Comparison of ENCODE assay signal across 1 cellular context in genomic region chr6:104940238-104940880, GRCh38.
TF ChIP-seq lines count a peak whose summit lies in the region.

No MANE protein-coding gene starts in this region.

TF ChIP-seq in HepG2, 621 proteins besides CTCF, POLR2A, EP300 and RAD21 (continued from another document and continues in another):
- TF ChIP-seq AKNA (CRISPR knock-in tag; IDR thresholded peaks at IDR 0.05; ENCODE audit: borderline replicate concordance) (no peak), MEIS1 (CRISPR knock-in tag; IDR thresholded peaks at IDR 0.05; ENCODE audit: borderline replicate concordance) (peak; percentile 54; the same call in 1 of the 2 replicates), SIN3A (IDR thresholded peaks at IDR 0.05; ENCODE audit: borderline replicate concordance, low read depth, low read length) (peak; percentile 80; the same call in 1 of the 2 replicates), REL (CRISPR knock-in tag; conservative IDR thresholded peaks at IDR 0.05) (no peak), TRIM24 (CRISPR knock-in tag; IDR thresholded peaks at IDR 0.05) (no peak), ZNF691 (CRISPR knock-in tag; IDR thresholded peaks at IDR 0.05; ENCODE audit: borderline replicate concordance, low read depth) (no peak), NFYC (CRISPR knock-in tag; IDR thresholded peaks at IDR 0.05) (peak; percentile 66), BHLHE40 (IDR thresholded peaks at IDR 0.05; ENCODE audit: low read length) (peak; percentile 43; the same call in 1 of the 2 replicates), NR2C2 (CRISPR knock-in tag; IDR thresholded peaks at IDR 0.05; ENCODE audit: borderline replicate concordance) (no peak), ZNF616 (CRISPR knock-in tag; IDR thresholded peaks at IDR 0.05; ENCODE audit: low read depth) (no peak), POLR2G (IDR thresholded peaks at IDR 0.05; ENCODE audit: low read depth, low read length) (no peak), ONECUT2 (CRISPR knock-in tag; IDR thresholded peaks at IDR 0.05) (no peak), ZBTB42 (CRISPR knock-in tag; IDR thresholded peaks at IDR 0.05) (no peak), ZFP36L1 (CRISPR knock-in tag; IDR thresholded peaks at IDR 0.05) (peak; percentile 35; the same call in 1 of the 2 replicates), TEAD2 (CRISPR knock-in tag; IDR thresholded peaks at IDR 0.05) (no peak), TFDP2 (CRISPR knock-in tag; IDR thresholded peaks at IDR 0.05) (peak; percentile 77), SMAD3 (CRISPR knock-in tag; IDR thresholded peaks at IDR 0.05) (no peak), THAP11 (CRISPR knock-in tag; IDR thresholded peaks at IDR 0.05) (no peak; the same call in 1 of the 2 replicates), NRL (CRISPR knock-in tag; IDR thresholded peaks at IDR 0.05; ENCODE audit: borderline replicate concordance) (no peak), ELF4 (CRISPR knock-in tag; IDR thresholded peaks at IDR 0.05; ENCODE audit: borderline replicate concordance) (no peak), SIN3B (IDR thresholded peaks at IDR 0.05; ENCODE audit: low read length) (peak; percentile 68), NCOA2 (CRISPR knock-in tag; IDR thresholded peaks at IDR 0.05) (no peak), ZNF775 (CRISPR knock-in tag; IDR thresholded peaks at IDR 0.05; ENCODE audit: borderline replicate concordance) (no peak), ZNF292 (CRISPR knock-in tag; IDR thresholded peaks at IDR 0.05; ENCODE audit: borderline replicate concordance, low read depth) (no peak), ZSCAN21 (CRISPR knock-in tag; IDR thresholded peaks at IDR 0.05; ENCODE audit: borderline replicate concordance) (0 out of 2 replicates have a peak, but pooled peaks have one; percentile 12), HES4 (CRISPR knock-in tag; IDR thresholded peaks at IDR 0.05; ENCODE audit: borderline replicate concordance) (no peak), ZNF7 (CRISPR knock-in tag; IDR thresholded peaks at IDR 0.05) (no peak), NFYB (CRISPR knock-in tag; IDR thresholded peaks at IDR 0.05) (peak; percentile 54; the same call in 1 of the 2 replicates), KDM3A (CRISPR knock-in tag; IDR thresholded peaks at IDR 0.05; ENCODE audit: low read depth) (0 out of 2 replicates have a peak, but pooled peaks have one; percentile 7), ZNF710 (CRISPR knock-in tag; IDR thresholded peaks at IDR 0.05; ENCODE audit: borderline replicate concordance) (no peak), KLF12 (CRISPR knock-in tag; IDR thresholded peaks at IDR 0.05; ENCODE audit: borderline replicate concordance) (0 out of 2 replicates have a peak, but pooled peaks have one; percentile 10), ZNF317 (CRISPR knock-in tag; IDR thresholded peaks at IDR 0.05) (no peak), TOPORS (CRISPR knock-in tag; IDR thresholded peaks at IDR 0.05) (0 out of 2 replicates have a peak, but pooled peaks have one; percentile 5), CREM (IDR thresholded peaks at IDR 0.05) (no peak), CREM (CRISPR knock-in tag; IDR thresholded peaks at IDR 0.05) (no peak), ZNF562 (CRISPR knock-in tag; IDR thresholded peaks at IDR 0.05; ENCODE audit: borderline replicate concordance) (no peak), WIZ (CRISPR knock-in tag; IDR thresholded peaks at IDR 0.05) (no peak), ZNF766 (CRISPR knock-in tag; IDR thresholded peaks at IDR 0.05; ENCODE audit: borderline replicate concordance) (no peak), SP4 (CRISPR knock-in tag; IDR thresholded peaks at IDR 0.05) (0 out of 2 replicates have a peak, but pooled peaks have one; percentile 20), KMT2B (CRISPR knock-in tag; IDR thresholded peaks at IDR 0.05) (peak; percentile 4; the same call in 1 of the 2 replicates), MAFF (IDR thresholded peaks at IDR 0.05; ENCODE audit: low read depth, low read length) (no peak), NFRKB (IDR thresholded peaks at IDR 0.05) (no peak), TFDP1 (CRISPR knock-in tag; IDR thresholded peaks at IDR 0.05; ENCODE audit: borderline replicate concordance) (peak; percentile 80; the same call in 1 of the 2 replicates), SMARCE1 (IDR thresholded peaks at IDR 0.05; ENCODE audit: borderline replicate concordance) (no peak)
- TF ChIP-seq, protein P1, sequence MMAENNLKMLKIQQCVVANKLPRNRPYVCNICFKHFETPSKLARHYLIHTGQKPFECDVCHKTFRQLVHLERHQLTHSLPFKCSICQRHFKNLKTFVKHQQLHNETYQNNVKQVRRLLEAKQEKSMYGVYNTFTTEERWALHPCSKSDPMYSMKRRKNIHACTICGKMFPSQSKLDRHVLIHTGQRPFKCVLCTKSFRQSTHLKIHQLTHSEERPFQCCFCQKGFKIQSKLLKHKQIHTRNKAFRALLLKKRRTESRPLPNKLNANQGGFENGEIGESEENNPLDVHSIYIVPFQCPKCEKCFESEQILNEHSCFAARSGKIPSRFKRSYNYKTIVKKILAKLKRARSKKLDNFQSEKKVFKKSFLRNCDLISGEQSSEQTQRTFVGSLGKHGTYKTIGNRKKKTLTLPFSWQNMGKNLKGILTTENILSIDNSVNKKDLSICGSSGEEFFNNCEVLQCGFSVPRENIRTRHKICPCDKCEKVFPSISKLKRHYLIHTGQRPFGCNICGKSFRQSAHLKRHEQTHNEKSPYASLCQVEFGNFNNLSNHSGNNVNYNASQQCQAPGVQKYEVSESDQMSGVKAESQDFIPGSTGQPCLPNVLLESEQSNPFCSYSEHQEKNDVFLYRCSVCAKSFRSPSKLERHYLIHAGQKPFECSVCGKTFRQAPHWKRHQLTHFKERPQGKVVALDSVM (CRISPR knock-in tag; IDR thresholded peaks at IDR 0.05): peak; percentile 11; the same call in 1 of the 2 replicates
- TF ChIP-seq, protein P2, sequence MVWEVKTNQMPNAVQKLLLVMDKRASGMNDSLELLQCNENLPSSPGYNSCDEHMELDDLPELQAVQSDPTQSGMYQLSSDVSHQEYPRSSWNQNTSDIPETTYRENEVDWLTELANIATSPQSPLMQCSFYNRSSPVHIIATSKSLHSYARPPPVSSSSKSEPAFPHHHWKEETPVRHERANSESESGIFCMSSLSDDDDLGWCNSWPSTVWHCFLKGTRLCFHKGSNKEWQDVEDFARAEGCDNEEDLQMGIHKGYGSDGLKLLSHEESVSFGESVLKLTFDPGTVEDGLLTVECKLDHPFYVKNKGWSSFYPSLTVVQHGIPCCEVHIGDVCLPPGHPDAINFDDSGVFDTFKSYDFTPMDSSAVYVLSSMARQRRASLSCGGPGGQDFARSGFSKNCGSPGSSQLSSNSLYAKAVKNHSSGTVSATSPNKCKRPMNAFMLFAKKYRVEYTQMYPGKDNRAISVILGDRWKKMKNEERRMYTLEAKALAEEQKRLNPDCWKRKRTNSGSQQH (CRISPR knock-in tag; IDR thresholded peaks at IDR 0.05; ENCODE audit: low read depth): peak; percentile 98
- TF ChIP-seq, protein P3, sequence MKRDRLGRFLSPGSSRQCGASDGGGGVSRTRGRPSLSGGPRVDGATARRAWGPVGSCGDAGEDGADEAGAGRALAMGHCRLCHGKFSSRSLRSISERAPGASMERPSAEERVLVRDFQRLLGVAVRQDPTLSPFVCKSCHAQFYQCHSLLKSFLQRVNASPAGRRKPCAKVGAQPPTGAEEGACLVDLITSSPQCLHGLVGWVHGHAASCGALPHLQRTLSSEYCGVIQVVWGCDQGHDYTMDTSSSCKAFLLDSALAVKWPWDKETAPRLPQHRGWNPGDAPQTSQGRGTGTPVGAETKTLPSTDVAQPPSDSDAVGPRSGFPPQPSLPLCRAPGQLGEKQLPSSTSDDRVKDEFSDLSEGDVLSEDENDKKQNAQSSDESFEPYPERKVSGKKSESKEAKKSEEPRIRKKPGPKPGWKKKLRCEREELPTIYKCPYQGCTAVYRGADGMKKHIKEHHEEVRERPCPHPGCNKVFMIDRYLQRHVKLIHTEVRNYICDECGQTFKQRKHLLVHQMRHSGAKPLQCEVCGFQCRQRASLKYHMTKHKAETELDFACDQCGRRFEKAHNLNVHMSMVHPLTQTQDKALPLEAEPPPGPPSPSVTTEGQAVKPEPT (CRISPR knock-in tag; IDR thresholded peaks at IDR 0.05; ENCODE audit: low read depth): no peak
- TF ChIP-seq, protein P4, sequence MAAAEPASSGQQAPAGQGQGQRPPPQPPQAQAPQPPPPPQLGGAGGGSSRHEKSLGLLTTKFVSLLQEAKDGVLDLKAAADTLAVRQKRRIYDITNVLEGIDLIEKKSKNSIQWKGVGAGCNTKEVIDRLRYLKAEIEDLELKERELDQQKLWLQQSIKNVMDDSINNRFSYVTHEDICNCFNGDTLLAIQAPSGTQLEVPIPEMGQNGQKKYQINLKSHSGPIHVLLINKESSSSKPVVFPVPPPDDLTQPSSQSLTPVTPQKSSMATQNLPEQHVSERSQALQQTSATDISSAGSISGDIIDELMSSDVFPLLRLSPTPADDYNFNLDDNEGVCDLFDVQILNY (CRISPR knock-in tag; conservative IDR thresholded peaks at IDR 0.05): peak; percentile 88
- TF ChIP-seq, protein P5, sequence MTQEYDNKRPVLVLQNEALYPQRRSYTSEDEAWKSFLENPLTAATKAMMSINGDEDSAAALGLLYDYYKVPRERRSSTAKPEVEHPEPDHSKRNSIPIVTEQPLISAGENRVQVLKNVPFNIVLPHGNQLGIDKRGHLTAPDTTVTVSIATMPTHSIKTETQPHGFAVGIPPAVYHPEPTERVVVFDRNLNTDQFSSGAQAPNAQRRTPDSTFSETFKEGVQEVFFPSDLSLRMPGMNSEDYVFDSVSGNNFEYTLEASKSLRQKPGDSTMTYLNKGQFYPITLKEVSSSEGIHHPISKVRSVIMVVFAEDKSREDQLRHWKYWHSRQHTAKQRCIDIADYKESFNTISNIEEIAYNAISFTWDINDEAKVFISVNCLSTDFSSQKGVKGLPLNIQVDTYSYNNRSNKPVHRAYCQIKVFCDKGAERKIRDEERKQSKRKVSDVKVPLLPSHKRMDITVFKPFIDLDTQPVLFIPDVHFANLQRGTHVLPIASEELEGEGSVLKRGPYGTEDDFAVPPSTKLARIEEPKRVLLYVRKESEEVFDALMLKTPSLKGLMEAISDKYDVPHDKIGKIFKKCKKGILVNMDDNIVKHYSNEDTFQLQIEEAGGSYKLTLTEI (CRISPR knock-in tag; conservative IDR thresholded peaks at IDR 0.05): no peak
